ENCODE assay signal across 9 cellular contexts in genomic region chr17:75088465-75088895, GRCh38. TPM values are rescaled to one million over a fixed set of nuclear protein-coding genes. Genes with fewer than 3 reads are reported as not detected.
DNase-seq lines count a peak whose midpoint lies in the region; ATAC-seq, FAIRE-seq and TF ChIP-seq lines count a peak whose summit lies in the region.
"Had no signal": no experiment of that assay in that cellular context is flagged by ENCODE, and none has a peak within 500 bp of the region (broad histone marks: within the 10 kb centered on the region; RNA-seq: fewer than 3 reads in every experiment).

No MANE protein-coding gene starts in this region.

- peaks cover 5% of the 10 kb centered on the region for H3K9me1 ChIP-seq in K562 (ENCODE audit: control insufficient read depth, insufficient read depth, low read length)

- no peaks in the 10 kb centered on the region for H3K27me3 Mint-ChIP-seq in stimulated activated naive CD8-positive, alpha-beta T cell treated with anti-CD3 and anti-CD28 coated beads, Interleukin-15, amount 100 ng/mL, for 72 hours

- H3K27ac ChIP-seq in HL-60 (replicated peaks) (peak overlapping the region; percentile 71), K562 (ENCODE audit: extremely low read depth, low read depth, low read length) (peak overlapping the region; percentile 84), kidney (ENCODE audit: low read depth in 2 of 2, low read length in 2 of 2) (peak overlapping the region; percentile 89 to 92)

- ATAC-seq in K562: no peak
- peak; percentile 30 for ATAC-seq in stimulated activated naive CD8-positive, alpha-beta T cell treated with anti-CD3 and anti-CD28 coated beads, Interleukin-15, amount 100 ng/mL, for 72 hours

- no peak for TF ChIP-seq EP300 in K562 (IDR thresholded peaks at IDR 0.05; ENCODE audit: low read length)

- peaks cover 59 to 66% of the 10 kb centered on the region in 2 experiments for H3K4me1 ChIP-seq in K562 (replicated peaks in 1 of 2; ENCODE audit: control insufficient read depth in 2 of 2, insufficient read depth in 2 of 2, low read length in 2 of 2)
- peaks cover 32 to 54% of the 10 kb centered on the region in 2 donors for H3K4me1 ChIP-seq in kidney (ENCODE audit: control insufficient read depth in 1 of 2, insufficient read depth in 1 of 2, low read depth in 1 of 2, low read length in 2 of 2)

- peak overlapping the region; percentile 85 to 88 for H3K4me3 Mint-ChIP-seq in stimulated activated naive CD8-positive, alpha-beta T cell treated with anti-CD3 and anti-CD28 coated beads, Interleukin-15, amount 100 ng/mL, for 72 hours

- peak overlapping the region; percentile 91 for H2AFZ ChIP-seq in K562 (ENCODE audit: low read depth, low read length)

- no peaks in the 10 kb centered on the region for H3K36me3 ChIP-seq in K562 (ENCODE audit: control insufficient read depth, insufficient read depth, low read length)
- no peaks in the 10 kb centered on the region for H3K36me3 ChIP-seq in kidney (ENCODE audit: control insufficient read depth in 1 of 2, insufficient read depth in 2 of 2, low read length in 2 of 2)

- TF ChIP-seq CTCF in HL-60 (IDR thresholded peaks at IDR 0.05; ENCODE audit: insufficient read depth, low read length): no peak
- TF ChIP-seq CTCF in K562 (IDR thresholded peaks at IDR 0.05 in 2 of 3, conservative IDR thresholded peaks at IDR 0.05 in 1 of 3; ENCODE audit: insufficient read depth in 2 of 3, low read depth in 1 of 3, low read length in 3 of 3): no peak
- no peak for TF ChIP-seq CTCF in kidney (IDR thresholded peaks at IDR 0.05; ENCODE audit: borderline replicate concordance, extremely low read depth, insufficient read depth)

- H3K9me3 ChIP-seq in K562 (replicated peaks; ENCODE audit: control insufficient read depth, insufficient read depth, low read depth, low read length) (no peaks in the 10 kb centered on the region), kidney (ENCODE audit: control insufficient read depth in 1 of 2, low read length in 2 of 2) (no peaks in the 10 kb centered on the region)

- no peaks in the 10 kb centered on the region; the same call in 2 of the 3 replicates for H3K79me2 ChIP-seq in K562 (ENCODE audit: control insufficient read depth, insufficient read depth, low read length)

- CTCF ChIA-PET in K562 (lab: Yijun Ruan, JAX; ENCODE audit: low intra/inter-chr PET ratio): no interaction called here

- H3K9ac ChIP-seq in K562 (ENCODE audit: insufficient read depth in 1 of 2, low read depth in 2 of 2, low read length in 2 of 2): peak overlapping the region; percentile 71 to 88
- peak overlapping the region; percentile 67 to 89 for H3K9ac ChIP-seq in kidney (ENCODE audit: low read length in 2 of 2)

- H3K4me3 ChIP-seq in HL-60 (replicated peaks; ENCODE audit: insufficient read depth, low read length): no peak overlapping the region
- no peak overlapping the region for H3K4me3 ChIP-seq in K562
- H3K4me3 ChIP-seq in kidney (ENCODE audit: low read length in 2 of 2): peak overlapping the region; percentile 67 to 70

- DNase-seq in HL-60 (ENCODE audit: low read depth in 1 of 2, low spot score in 1 of 2): no peak
- no peak for DNase-seq in K562 (ENCODE audit: extremely low read depth in 1 of 4, low spot score in 3 of 4)
- no peak for DNase-seq in kidney
- no peak for DNase-seq in stimulated activated naive CD8-positive, alpha-beta T cell treated with anti-CD3 and anti-CD28 coated beads, Interleukin-15, amount 100 ng/mL, for 72 hours
- no peak for DNase-seq in NCI-H510A (lab: John Stamatoyannopoulos, UW)
- DNase-seq in SIG-M5 treated with dmso at 0.1 percent for 504 hours (lab: John Stamatoyannopoulos, UW; ENCODE audit: unreplicated experiment): no peak
- no peak for DNase-seq in activated CD8-positive, alpha-beta memory T cell treated with anti-CD3 and anti-CD28 coated beads, Interleukin-2, amount 50 U/mL, for 48 hours
- DNase-seq in HuH-7.5 (ENCODE audit: low spot score): no peak
- DNase-seq: NCI-H510A treated with DMSO at 0.1 percent for 48 hours had no signal

- intact Hi-C loops in K562 (cut with micrococcal nuclease): no loop called here
- intact Hi-C loops in kidney (cut with DNase I): no loop called here

- H3K27me3 ChIP-seq in HL-60 (ENCODE audit: insufficient read depth, poor library complexity, severe bottlenecking) (no peaks in the 10 kb centered on the region), K562 (ENCODE audit: control insufficient read depth in 2 of 2, insufficient read depth in 2 of 2, low read length in 2 of 2) (no peaks in the 10 kb centered on the region; a peak in 1 of 5 replicates)

- no peaks in the 10 kb centered on the region for H3K9me3 Mint-ChIP-seq in stimulated activated naive CD8-positive, alpha-beta T cell treated with anti-CD3 and anti-CD28 coated beads, Interleukin-15, amount 100 ng/mL, for 72 hours

- no peak for FAIRE-seq in K562 (lab: Jason Lieb, UNC)
- FAIRE-seq in kidney (lab: Jason Lieb, UNC): no peak

- peak overlapping the region; percentile 90 for H3K4me2 ChIP-seq in K562 (ENCODE audit: insufficient read depth, low read length)

- H3K27ac Mint-ChIP-seq in stimulated activated naive CD8-positive, alpha-beta T cell treated with anti-CD3 and anti-CD28 coated beads, Interleukin-15, amount 100 ng/mL, for 72 hours: peak overlapping the region in 1 of 2 donors; percentile 85

- peaks cover 53% of the 10 kb centered on the region for H3K4me1 Mint-ChIP-seq in stimulated activated naive CD8-positive, alpha-beta T cell treated with anti-CD3 and anti-CD28 coated beads, Interleukin-15, amount 100 ng/mL, for 72 hours

- TF ChIP-seq RAD21 in K562 (CRISPR knock-in tag; conservative IDR thresholded peaks at IDR 0.05 in 1 of 2, IDR thresholded peaks at IDR 0.05 in 1 of 2): no peak

- in situ Hi-C loops in K562 (cut with MboI): no loop called here

- POLR2A ChIA-PET in K562 (lab: Yijun Ruan, JAX): interaction anchor here (1.2 to 3.0 kb wide), 3 partner anchors 8 to 17 kb away, joined by 4 to 11 read pairs (median 5); no protein-coding TSS in a partner anchor

- H4K20me1 ChIP-seq in K562 (replicated peaks; ENCODE audit: control insufficient read depth, insufficient read depth, low read length): no peaks in the 10 kb centered on the region

- BruUV-seq in K562 (replicated peaks; lab: Mats Ljungman, UMichigan): no TSS peak

- 67% methylated on average over 8 of the region's 9 CpGs for WGBS in K562 (ENCODE audit: insufficient coverage, low coverage, missing lambda C conversion rate)

- TF ChIP-seq POLR2A in K562 (conservative IDR thresholded peaks at IDR 0.05): no peak

RNA-seq across cellular contexts. Expression of gene SLC16A5, which starts 0.7 kb away (rescaled TPM):
- total RNA-seq in K562 (2011; cell fraction: chromatin; rRNA removed; ENCODE audit: low replicate concordance): 3.1 and 9.9 TPM in 2 replicates
- total RNA-seq in K562 (2011; cell fraction: nucleolus; rRNA removed): 6.2 and 7.8 TPM in 2 replicates
- 3.5 and 5.4 TPM in 2 replicates for total RNA-seq in K562 (2011; cell fraction: nucleoplasm; rRNA removed)
- total RNA-seq in K562 (2014; rRNA removed) (0.65 and 1.1 TPM in 2 replicates), K562 (2014; rRNA removed; fragmentation: Illumina TruSeq; extraction: Trizol) (0.64 and 0.65 TPM in 2 replicates), K562 (2015; rRNA removed; fragmentation: Illumina TruSeq; extraction: Trizol) (0.33 and 0.75 TPM in 2 replicates), K562 (2021) (2.6 and 3.1 TPM in 2 replicates), kidney (184 TPM)
- polyA plus RNA-seq in K562 (2011; rRNA removed) (1.2 and 1.8 TPM in 2 replicates), K562 (2014; fragmentation: Illumina TruSeq; extraction: Trizol) (0.91 and 1.8 TPM in 2 replicates), K562 (2014; fragmentation: Nextera tagmentation; extraction: Ambion mirVana) (under 1 TPM; 0.06 to 0.11 TPM), K562 (2014; rRNA removed) (1.8 and 2.4 TPM in 2 replicates), kidney (ENCODE audit: insufficient read depth, low read depth, low replicate concordance) (28.4 TPM)
- polyA plus RNA-seq in K562 (2011; cell fraction: cytosol; rRNA removed): 2.0 and 4.5 TPM in 2 replicates
- 8.3 and 12.8 TPM in 2 replicates for polyA plus RNA-seq in K562 (2011; cell fraction: nucleus; rRNA removed)
- 1.1 and 4.0 TPM in 2 replicates for polyA plus RNA-seq in K562 (2012)
- polyA minus RNA-seq in K562 (2011; rRNA and poly(A)+ RNA removed): 0.63 and 0.88 TPM in 2 replicates
- 2.2 and 2.7 TPM in 2 replicates for polyA minus RNA-seq in K562 (2011; cell fraction: cytosol; rRNA and poly(A)+ RNA removed)
- 2.2 and 2.4 TPM in 2 replicates for polyA minus RNA-seq in K562 (2011; cell fraction: nucleus; rRNA and poly(A)+ RNA removed)

RNA-seq across cellular contexts. Expression of gene ARMC7, which starts 21.3 kb away (rescaled TPM):
- total RNA-seq in K562 (2011; cell fraction: chromatin; rRNA removed; ENCODE audit: low replicate concordance): 16.9 and 36.5 TPM in 2 replicates
- total RNA-seq in K562 (2011; cell fraction: nucleolus; rRNA removed): 20.5 and 25.8 TPM in 2 replicates
- total RNA-seq in K562 (2011; cell fraction: nucleoplasm; rRNA removed): 16.9 and 19.5 TPM in 2 replicates
- total RNA-seq in K562 (2014; rRNA removed) (5.9 and 10.2 TPM in 2 replicates), K562 (2014; rRNA removed; fragmentation: Illumina TruSeq; extraction: Trizol) (4.1 and 5.1 TPM in 2 replicates), K562 (2015; rRNA removed; fragmentation: Illumina TruSeq; extraction: Trizol) (9.5 and 10.1 TPM in 2 replicates), K562 (2021) (15.2 TPM in 2 replicates), kidney (31.8 TPM)
- polyA plus RNA-seq in K562 (2011; rRNA removed) (3.9 and 8.0 TPM in 2 replicates), K562 (2014; fragmentation: Illumina TruSeq; extraction: Trizol) (8.7 and 12.7 TPM in 2 replicates), K562 (2014; fragmentation: Nextera tagmentation; extraction: Ambion mirVana) (1 to 10 TPM; 1.4 to 2.8 TPM), K562 (2014; rRNA removed) (5.9 and 8.9 TPM in 2 replicates), kidney (ENCODE audit: insufficient read depth, low read depth, low replicate concordance) (35.1 TPM)
- polyA plus RNA-seq in K562 (2011; cell fraction: cytosol; rRNA removed): 9.1 and 13.1 TPM in 2 replicates
- 8.4 and 8.7 TPM in 2 replicates for polyA plus RNA-seq in K562 (2011; cell fraction: nucleus; rRNA removed)
- polyA plus RNA-seq in K562 (2012): 15.4 and 16.8 TPM in 2 replicates
- polyA minus RNA-seq in K562 (2011; rRNA and poly(A)+ RNA removed): 8.0 and 8.3 TPM in 2 replicates
- 8.3 and 9.9 TPM in 2 replicates for polyA minus RNA-seq in K562 (2011; cell fraction: cytosol; rRNA and poly(A)+ RNA removed)
- polyA minus RNA-seq in K562 (2011; cell fraction: nucleus; rRNA and poly(A)+ RNA removed): 6.9 and 11.7 TPM in 2 replicates

RNA-seq across cellular contexts. Expression of gene KCTD2, which starts 41.5 kb away (rescaled TPM):
- 19.7 and 30.0 TPM in 2 replicates for total RNA-seq in K562 (2011; cell fraction: chromatin; rRNA removed; ENCODE audit: low replicate concordance)
- 16.8 and 17.0 TPM in 2 replicates for total RNA-seq in K562 (2011; cell fraction: nucleolus; rRNA removed)
- 19.6 and 20.1 TPM in 2 replicates for total RNA-seq in K562 (2011; cell fraction: nucleoplasm; rRNA removed)
- 11.2 and 15.3 TPM in 2 replicates for total RNA-seq in K562 (2014; rRNA removed)
- 13.5 and 13.8 TPM in 2 replicates for total RNA-seq in K562 (2014; rRNA removed; fragmentation: Illumina TruSeq; extraction: Trizol)
- 15.9 and 16.4 TPM in 2 replicates for total RNA-seq in K562 (2015; rRNA removed; fragmentation: Illumina TruSeq; extraction: Trizol)
- 18.1 and 20.2 TPM in 2 replicates for total RNA-seq in K562 (2021)
- 32.5 and 32.9 TPM in 2 replicates for polyA plus RNA-seq in K562 (2011; rRNA removed)
- polyA plus RNA-seq in K562 (2011; cell fraction: cytosol; rRNA removed): 25.1 and 26.6 TPM in 2 replicates
- polyA plus RNA-seq in K562 (2011; cell fraction: nucleus; rRNA removed): 21.0 and 22.5 TPM in 2 replicates
- 14.4 and 17.7 TPM in 2 replicates for polyA plus RNA-seq in K562 (2012)
- 22.3 and 22.9 TPM in 2 replicates for polyA plus RNA-seq in K562 (2014; fragmentation: Illumina TruSeq; extraction: Trizol)
- polyA plus RNA-seq in K562 (2014; fragmentation: Nextera tagmentation; extraction: Ambion mirVana): 1 to 10 TPM; 1.7 to 2.3 TPM
- 15.8 and 16.0 TPM in 2 replicates for polyA plus RNA-seq in K562 (2014; rRNA removed)
- 19.9 and 22.9 TPM in 2 replicates for polyA minus RNA-seq in K562 (2011; rRNA and poly(A)+ RNA removed)
- 13.4 and 13.6 TPM in 2 replicates for polyA minus RNA-seq in K562 (2011; cell fraction: cytosol; rRNA and poly(A)+ RNA removed)
- polyA minus RNA-seq in K562 (2011; cell fraction: nucleus; rRNA and poly(A)+ RNA removed): 4.6 and 5.8 TPM in 2 replicates
- 30.2 TPM for total RNA-seq in kidney
- 26.0 TPM for polyA plus RNA-seq in kidney (ENCODE audit: insufficient read depth, low read depth, low replicate concordance)

RNA-seq across cellular contexts. Expression of gene ATP5PD, which starts 41.7 kb away (rescaled TPM):
- 64.6 and 79.5 TPM in 2 replicates for total RNA-seq in K562 (2011; cell fraction: chromatin; rRNA removed; ENCODE audit: low replicate concordance)
- total RNA-seq in K562 (2011; cell fraction: nucleolus; rRNA removed): 65.9 and 72.6 TPM in 2 replicates
- total RNA-seq in K562 (2011; cell fraction: nucleoplasm; rRNA removed): 81.0 and 96.9 TPM in 2 replicates
- total RNA-seq in K562 (2014; rRNA removed): 274 and 295 TPM in 2 replicates
- 600 and 662 TPM in 2 replicates for total RNA-seq in K562 (2014; rRNA removed; fragmentation: Illumina TruSeq; extraction: Trizol)
- total RNA-seq in K562 (2015; rRNA removed; fragmentation: Illumina TruSeq; extraction: Trizol): 432 TPM in 2 replicates
- total RNA-seq in K562 (2021): 300 and 341 TPM in 2 replicates
- 248 and 271 TPM in 2 replicates for polyA plus RNA-seq in K562 (2011; rRNA removed)
- 220 and 388 TPM in 2 replicates for polyA plus RNA-seq in K562 (2011; cell fraction: cytosol; rRNA removed)
- 118 and 154 TPM in 2 replicates for polyA plus RNA-seq in K562 (2011; cell fraction: nucleus; rRNA removed)
- polyA plus RNA-seq in K562 (2012): 552 and 708 TPM in 2 replicates
- 452 and 457 TPM in 2 replicates for polyA plus RNA-seq in K562 (2014; fragmentation: Illumina TruSeq; extraction: Trizol)
- 100 to 1,000 TPM; 786 to 828 TPM for polyA plus RNA-seq in K562 (2014; fragmentation: Nextera tagmentation; extraction: Ambion mirVana)
- polyA plus RNA-seq in K562 (2014; rRNA removed): 339 and 381 TPM in 2 replicates
- 307 and 324 TPM in 2 replicates for polyA minus RNA-seq in K562 (2011; rRNA and poly(A)+ RNA removed)
- polyA minus RNA-seq in K562 (2011; cell fraction: cytosol; rRNA and poly(A)+ RNA removed): 119 and 125 TPM in 2 replicates
- polyA minus RNA-seq in K562 (2011; cell fraction: nucleus; rRNA and poly(A)+ RNA removed): 21.9 and 60.2 TPM in 2 replicates
- total RNA-seq in kidney: 261 TPM
- 916 TPM for polyA plus RNA-seq in kidney (ENCODE audit: insufficient read depth, low read depth, low replicate concordance)

RNA-seq across cellular contexts. Expression of gene NT5C, which starts 43.1 kb away (rescaled TPM):
- total RNA-seq in K562 (2011; cell fraction: chromatin; rRNA removed; ENCODE audit: low replicate concordance): 23.9 and 63.5 TPM in 2 replicates
- 83.5 and 103 TPM in 2 replicates for total RNA-seq in K562 (2011; cell fraction: nucleolus; rRNA removed)
- total RNA-seq in K562 (2011; cell fraction: nucleoplasm; rRNA removed): 34.3 and 56.2 TPM in 2 replicates
- total RNA-seq in K562 (2014; rRNA removed) (150 and 205 TPM in 2 replicates), K562 (2014; rRNA removed; fragmentation: Illumina TruSeq; extraction: Trizol) (21.5 and 31.6 TPM in 2 replicates), K562 (2015; rRNA removed; fragmentation: Illumina TruSeq; extraction: Trizol) (55.3 and 56.6 TPM in 2 replicates), K562 (2021) (94.3 and 95.0 TPM in 2 replicates), kidney (59.4 TPM)
- polyA plus RNA-seq in K562 (2011; rRNA removed) (45.0 and 55.6 TPM in 2 replicates), K562 (2014; fragmentation: Illumina TruSeq; extraction: Trizol) (31.0 and 40.2 TPM in 2 replicates), K562 (2014; fragmentation: Nextera tagmentation; extraction: Ambion mirVana) (1 to 10 TPM; 2.9 to 5.0 TPM), K562 (2014; rRNA removed) (167 and 175 TPM in 2 replicates), kidney (ENCODE audit: insufficient read depth, low read depth, low replicate concordance) (74.9 TPM)
- 71.8 and 135 TPM in 2 replicates for polyA plus RNA-seq in K562 (2011; cell fraction: cytosol; rRNA removed)
- 170 and 227 TPM in 2 replicates for polyA plus RNA-seq in K562 (2011; cell fraction: nucleus; rRNA removed)
- 54.2 and 75.4 TPM in 2 replicates for polyA plus RNA-seq in K562 (2012)
- polyA minus RNA-seq in K562 (2011; rRNA and poly(A)+ RNA removed): 6.2 and 7.8 TPM in 2 replicates
- 10.3 and 17.4 TPM in 2 replicates for polyA minus RNA-seq in K562 (2011; cell fraction: cytosol; rRNA and poly(A)+ RNA removed)
- polyA minus RNA-seq in K562 (2011; cell fraction: nucleus; rRNA and poly(A)+ RNA removed): 41.6 and 46.9 TPM in 2 replicates

Comparison
In these comparisons a context has a peak if more than half of its experiments do, and no peak if none do; other contexts are left out.
1. H3K4me3 ChIP-seq: peak in kidney (2 of 2); none in HL-60 (single experiment) and K562 (single experiment).
2. RNA of gene SLC16A5, which starts 0.7 kb away (total RNA-seq): 184 TPM in kidney (single experiment); 0.33 to 9.9 TPM in K562; every median in the first group is over 10 times any median in the second.
3. Peak in every context shown above with its lines, with median percentiles within 50 percentile points of each other: H3K27ac ChIP-seq.